23 cellular contexts compared by ENCODE assay signal in genomic region chr2:10245661-10246060, GRCh38. TPM values are rescaled to one million over a fixed set of nuclear protein-coding genes. Genes with fewer than 3 reads are reported as not detected.
A peak's percentile ranks its signal among the peaks of the same experiment; 100 is the strongest.
DNase-seq lines count a peak whose midpoint lies in the region; ATAC-seq and TF ChIP-seq lines count a peak whose summit lies in the region.
"Had no signal": no experiment of that assay in that cellular context is flagged by ENCODE, and none has a peak within 500 bp of the region (broad histone marks: within the 10 kb centered on the region; RNA-seq: fewer than 3 reads in every experiment).

No MANE protein-coding gene starts in this region.

- H3K4me1 Mint-ChIP-seq in endodermal cell (no peaks in the 10 kb centered on the region), natural killer cell (no peaks in the 10 kb centered on the region)

- no peak overlapping the region for H2AFZ ChIP-seq in osteoblast (ENCODE audit: low read length)

- intact Hi-C loops in cardiac septum (cut with DNase I) (no loop called here), natural killer cell (cut with micrococcal nuclease) (no loop called here)

- H3K9me3 Mint-ChIP-seq in endodermal cell (peaks cover 12% of the 10 kb centered on the region), natural killer cell (peaks cover 3% of the 10 kb centered on the region in 2 donors)

- H3K36me3 ChIP-seq in right atrium auricular region (no peaks in the 10 kb centered on the region), endodermal cell (ENCODE audit: control insufficient read depth, insufficient read depth, low read length) (no peaks in the 10 kb centered on the region), osteoblast (ENCODE audit: insufficient read depth, low read length) (no peaks in the 10 kb centered on the region)

- H3K4me1 ChIP-seq in right atrium auricular region (no peaks in the 10 kb centered on the region), endodermal cell (ENCODE audit: control insufficient read depth, insufficient read depth, low read length) (no peaks in the 10 kb centered on the region), osteoblast (ENCODE audit: insufficient read depth, low read length) (no peaks in the 10 kb centered on the region)

- H3K27me3 ChIP-seq in right atrium auricular region, result no peaks in the 10 kb centered on the region
- no peaks in the 10 kb centered on the region for H3K27me3 ChIP-seq in endodermal cell (ENCODE audit: control insufficient read depth, insufficient read depth, low read length, poor library complexity, severe bottlenecking)
- H3K27me3 ChIP-seq in osteoblast (ENCODE audit: insufficient read depth, low read length), result peaks cover 7% of the 10 kb centered on the region

- H3K4me3 ChIP-seq in right atrium auricular region (no peak overlapping the region), endodermal cell (ENCODE audit: low read length) (no peak overlapping the region), osteoblast (ENCODE audit: insufficient read depth, low read length) (no peak overlapping the region)
- H3K4me3 ChIP-seq: SK-N-MC had no signal

- H3K27ac Mint-ChIP-seq in endodermal cell, result no peak overlapping the region
- no peak overlapping the region for H3K27ac Mint-ChIP-seq in natural killer cell

- no peak overlapping the region for H3K4me2 ChIP-seq in osteoblast (ENCODE audit: insufficient read depth, low read length)

- 93 to 97% methylated on average over 11 of the region's 11 CpGs for WGBS in endodermal cell (ENCODE audit: insufficient coverage in 1 of 2, insufficient read length in 1 of 2), 2 experiments

- H3K4me3 Mint-ChIP-seq in endodermal cell (no peak overlapping the region), natural killer cell (no peak overlapping the region)

- no peak for ATAC-seq in HG02885 (IDR thresholded peaks at IDR 0.05; ENCODE audit: poor library complexity, unreplicated experiment)
- no peak for ATAC-seq in natural killer cell
- ATAC-seq: HCT116 had no signal

- no peaks in the 10 kb centered on the region for H3K36me3 Mint-ChIP-seq in endodermal cell (ENCODE audit: low read depth)
- H3K36me3 Mint-ChIP-seq in natural killer cell, result peaks cover 11% of the 10 kb centered on the region

- DNase-seq in cardiac septum (ENCODE audit: low spot score), result peak; percentile 41
- no peak for DNase-seq in right atrium auricular region (ENCODE audit: low spot score)
- peak; percentile 18 for DNase-seq in endodermal cell
- peak; percentile 72 for DNase-seq in osteoblast (ENCODE audit: insufficient read length, low spot score, missing footprints)
- DNase-seq in SW 1271 (lab: John Stamatoyannopoulos, UW), result no peak
- no peak for DNase-seq in natural killer cell
- DNase-seq: AML-193, C1 segment of cervical spinal cord, EL, GF-D8, GOT3, Karpas-422, MV-4-11, NCI-H1105 treated with DMSO at 0.1 percent for 48 hours, NCI-H1694, NCI-H2081, NCI-H2171 treated with DMSO at 0.1 percent for 48 hours, NCI-H524 treated with DMSO at 0.1 percent for 48 hours, OCI-M1, SHP77 treated with DMSO at 0.1 percent for 48 hours had no signal

- H3K27ac ChIP-seq in right atrium auricular region, result no peak overlapping the region
- no peak overlapping the region for H3K27ac ChIP-seq in endodermal cell (ENCODE audit: low read depth, low read length)
- no peak overlapping the region for H3K27ac ChIP-seq in osteoblast (ENCODE audit: low read depth, low read length)
- H3K27ac ChIP-seq: SK-N-MC had no signal

- H4K20me1 ChIP-seq in osteoblast (ENCODE audit: insufficient read depth, low read length), result no peaks in the 10 kb centered on the region

- H3K9me3 ChIP-seq in right atrium auricular region (peaks cover 0 to 15% of the 10 kb centered on the region in 2 donors), endodermal cell (ENCODE audit: control insufficient read depth, low read length) (peaks cover 6% of the 10 kb centered on the region), osteoblast (ENCODE audit: low read depth, low read length) (peaks cover 3% of the 10 kb centered on the region)

- H3K27me3 Mint-ChIP-seq in endodermal cell (ENCODE audit: insufficient read depth) (no peaks in the 10 kb centered on the region), natural killer cell (ENCODE audit: low read depth in 2 of 2) (peaks cover 0 to 4% of the 10 kb centered on the region in 2 donors)

- H3K9ac ChIP-seq in endodermal cell (ENCODE audit: extremely low read depth, low read length, poor library complexity, severe bottlenecking), result no peak overlapping the region

- no peaks in the 10 kb centered on the region for H3K79me2 ChIP-seq in osteoblast (ENCODE audit: insufficient read depth, low read length)

- no peak for TF ChIP-seq CTCF in right atrium auricular region (IDR thresholded peaks at IDR 0.05)
- no peak for TF ChIP-seq CTCF in endodermal cell (conservative IDR thresholded peaks at IDR 0.05)
- no peak for TF ChIP-seq CTCF in osteoblast (IDR thresholded peaks at IDR 0.05; ENCODE audit: extremely low read depth, low read depth, low read length)
- no peak for TF ChIP-seq CTCF in natural killer cell (IDR thresholded peaks at IDR 0.05)

RNA-seq across cellular contexts. Expression of gene HPCAL1, which starts 57.0 kb away (rescaled TPM):
- 21.6 TPM for total RNA-seq in cardiac septum
- 10 to 100 TPM; 28.7 to 35.5 TPM for total RNA-seq in right atrium auricular region
- 1 to 10 TPM; 6.8 to 8.1 TPM for total RNA-seq in endodermal cell
- 17.6 TPM for polyA plus RNA-seq in endodermal cell (2013, experiment 1 of 2)
- polyA plus RNA-seq in endodermal cell (2013, experiment 2 of 2), result 14.0 TPM
- 47.1 and 57.2 TPM in 2 replicates for total RNA-seq in osteoblast
- total RNA-seq in natural killer cell, result 10 to 100 TPM; 31.1 to 45.2 (median 39.8) TPM

Comparison
In these comparisons a context has a peak if more than half of its experiments do, and no peak if none do; other contexts are left out.
1. DNase-seq: peak in cardiac septum (single experiment), endodermal cell (single experiment) and osteoblast (single experiment); none in right atrium auricular region (single experiment), SW 1271 (0 of 2) and natural killer cell (single experiment).